1 cellular context compared by ENCODE assay signal in the genomic region with DNA sequence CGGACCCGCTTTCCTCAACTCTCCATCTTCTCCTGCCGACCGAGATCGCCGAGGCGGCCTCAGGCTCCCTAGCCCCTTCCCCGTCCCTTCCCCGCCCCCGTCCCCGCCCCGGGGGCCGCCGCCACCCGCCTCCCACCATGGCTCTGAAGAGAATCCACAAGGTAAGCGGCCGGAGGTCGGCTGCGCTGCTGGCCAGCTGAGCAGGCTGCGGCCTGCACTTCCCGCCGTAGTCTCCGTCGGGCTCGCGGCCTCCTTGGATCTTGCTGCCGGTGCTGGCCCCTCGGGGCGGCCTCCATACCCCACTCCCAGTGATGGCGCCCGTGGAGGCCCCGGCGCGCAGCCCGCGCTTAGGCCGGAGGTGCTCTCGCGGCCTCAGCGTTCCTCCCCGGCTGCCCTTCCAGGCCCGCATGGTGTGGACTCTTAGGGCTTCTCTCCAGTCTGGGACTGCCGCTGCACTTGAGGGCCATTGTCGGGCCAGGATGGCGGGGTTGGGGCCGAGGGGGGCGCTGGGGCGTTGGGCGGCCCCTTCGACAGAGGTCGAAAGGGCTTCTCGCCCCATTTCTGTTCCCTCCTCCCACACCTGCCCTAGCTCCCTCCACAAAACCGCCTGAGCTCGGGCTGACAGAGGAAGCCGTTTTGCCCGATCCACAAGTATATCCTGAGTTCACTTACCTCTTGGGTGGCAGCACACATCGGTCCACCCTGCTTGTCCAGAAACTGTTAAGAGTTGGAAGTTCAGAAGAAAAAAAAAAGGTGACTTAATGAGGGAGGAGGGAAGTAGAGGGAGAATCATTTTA.
TF ChIP-seq lines count a peak whose summit lies in the region.

No MANE protein-coding gene starts in this region.

TF ChIP-seq in SK-N-SH, 30 proteins besides CTCF, POLR2A, EP300 and RAD21 (continued from another document):
- TF ChIP-seq ZBTB33 (IDR thresholded peaks at IDR 0.05; ENCODE audit: borderline replicate concordance, low read depth) (no peak), FOXM1 (IDR thresholded peaks at IDR 0.05; ENCODE audit: low read depth) (no peak), MEF2A (IDR thresholded peaks at IDR 0.05; ENCODE audit: borderline replicate concordance, low read depth) (no peak)
- TF ChIP-seq, protein P1, sequence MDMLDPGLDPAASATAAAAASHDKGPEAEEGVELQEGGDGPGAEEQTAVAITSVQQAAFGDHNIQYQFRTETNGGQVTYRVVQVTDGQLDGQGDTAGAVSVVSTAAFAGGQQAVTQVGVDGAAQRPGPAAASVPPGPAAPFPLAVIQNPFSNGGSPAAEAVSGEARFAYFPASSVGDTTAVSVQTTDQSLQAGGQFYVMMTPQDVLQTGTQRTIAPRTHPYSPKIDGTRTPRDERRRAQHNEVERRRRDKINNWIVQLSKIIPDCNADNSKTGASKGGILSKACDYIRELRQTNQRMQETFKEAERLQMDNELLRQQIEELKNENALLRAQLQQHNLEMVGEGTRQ (IDR thresholded peaks at IDR 0.05; ENCODE audit: borderline replicate concordance, low read depth, low read length), result no peak
